1 cellular context compared by ENCODE assay signal in genomic region chr7:83693281-83693680, GRCh38.
TF ChIP-seq lines count a peak whose summit lies in the region.

No MANE protein-coding gene starts in this region.

TF ChIP-seq in H1, 55 proteins besides CTCF, POLR2A, EP300 and RAD21 (continued from another document):
- no peak for TF ChIP-seq TAF1 (IDR thresholded peaks at IDR 0.05; ENCODE audit: low read depth, low read length)
- no peak for TF ChIP-seq KDM4A (IDR thresholded peaks at IDR 0.05; ENCODE audit: low read depth, low read length, severe bottlenecking)
- no peak for TF ChIP-seq CTBP2 (IDR thresholded peaks at IDR 0.05; ENCODE audit: borderline replicate concordance, insufficient read depth, insufficient read length, low read length)
- TF ChIP-seq MAX (IDR thresholded peaks at IDR 0.05) = no peak
- TF ChIP-seq RXRA (IDR thresholded peaks at IDR 0.05; ENCODE audit: insufficient read depth, low read depth, low read length) = no peak
